8 cellular contexts compared by ENCODE assay signal in the genomic region with DNA sequence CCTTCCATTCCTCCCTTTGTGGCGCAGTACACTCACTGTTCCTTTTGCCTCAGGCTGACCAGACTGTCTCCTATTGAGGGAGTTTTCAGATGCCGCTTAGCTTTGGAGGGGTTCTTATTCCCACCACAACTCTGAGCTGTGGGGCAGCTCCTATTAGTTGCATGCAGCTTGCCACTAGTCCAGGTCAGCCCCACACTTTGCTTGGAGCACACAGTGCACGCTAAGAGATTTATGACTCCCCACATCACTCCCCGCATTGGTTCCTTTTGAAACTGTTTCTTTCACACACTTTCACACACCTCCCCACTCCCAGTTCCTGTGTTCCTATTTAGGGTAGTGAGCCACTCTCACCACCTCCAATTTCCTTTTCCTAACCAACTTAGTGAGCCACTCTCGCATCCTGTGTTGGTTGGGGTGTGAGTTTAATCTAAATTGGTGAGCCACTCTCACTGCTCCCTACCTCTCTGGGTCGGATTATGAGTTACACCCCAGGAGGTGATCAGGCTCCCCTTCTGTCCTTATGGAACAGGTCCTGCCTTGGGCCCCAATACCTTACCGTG. TPM values are rescaled to one million over a fixed set of nuclear protein-coding genes. Genes with fewer than 3 reads are reported as not detected.
DNase-seq lines count a peak whose midpoint lies in the region; ATAC-seq, FAIRE-seq and TF ChIP-seq lines count a peak whose summit lies in the region.

No MANE protein-coding gene starts in this region.

- H3K27me3 ChIP-seq in mesenchymal stem cell (ENCODE audit: control insufficient read depth in 1 of 2, insufficient read depth in 1 of 2, low read length in 2 of 2) = no peaks in the 10 kb centered on the region

- H3K36me3 ChIP-seq in OCI-LY7 (ENCODE audit: insufficient read depth, low read length) (no peaks in the 10 kb centered on the region), mesenchymal stem cell (ENCODE audit: control insufficient read depth in 1 of 2, insufficient read depth in 2 of 2, low read depth in 1 of 2, low read length in 2 of 2) (no peaks in the 10 kb centered on the region)

- WGBS in mesenchymal stem cell = 76% methylated on average over 6 of the region's 7 CpGs

- CTCF ChIA-PET in OCI-LY7 (lab: Charles Lee; ENCODE audit: unreplicated experiment) = no interaction called here

- H2BK12ac ChIP-seq in mesenchymal stem cell (ENCODE audit: low read length in 2 of 2) = no peak overlapping the region

- H3K79me1 ChIP-seq in mesenchymal stem cell (replicated peaks; ENCODE audit: low read length, poor library complexity, severe bottlenecking) = no peaks in the 10 kb centered on the region

- no peaks in the 10 kb centered on the region for H4K20me1 ChIP-seq in OCI-LY7 (ENCODE audit: insufficient read depth, low read length)

- peak overlapping the region; percentile 42 for H4K8ac ChIP-seq in mesenchymal stem cell (ENCODE audit: low read length)

- H2BK120ac ChIP-seq in mesenchymal stem cell (ENCODE audit: low read depth, low read length) = no peak overlapping the region

- peak overlapping the region; percentile 67 for H3K9ac ChIP-seq in mesenchymal stem cell (ENCODE audit: low read length)

- BruUV-seq in OCI-LY7 (replicated peaks; lab: Mats Ljungman, UMichigan) = no TSS peak

- peak overlapping the region; percentile 60; the same call in 1 of the 2 replicates for H2AFZ ChIP-seq in OCI-LY7 (ENCODE audit: low read length)
- H2AFZ ChIP-seq in mesenchymal stem cell (ENCODE audit: low read depth, low read length) = no peak overlapping the region

- H2BK15ac ChIP-seq in mesenchymal stem cell (ENCODE audit: low read depth, poor library complexity, severe bottlenecking) = no peak overlapping the region

- H3K4me2 ChIP-seq in OCI-LY7 (ENCODE audit: low read length) (peak overlapping the region; percentile 64), mesenchymal stem cell (ENCODE audit: low read length, poor library complexity, severe bottlenecking) (no peak overlapping the region)

- no peak overlapping the region for H3K23ac ChIP-seq in mesenchymal stem cell (ENCODE audit: low read length in 2 of 2)

- H3K27ac ChIP-seq in OCI-LY7 (ENCODE audit: low read depth, low read length, poor library complexity, severe bottlenecking) = no peak overlapping the region
- H3K27ac ChIP-seq in mesenchymal stem cell (ENCODE audit: low read length, poor library complexity, severe bottlenecking) = no peak overlapping the region
- H3K27ac ChIP-seq in substantia nigra (ENCODE audit: low read depth, low read length, poor library complexity, severe bottlenecking) = no peak overlapping the region

- POLR2A ChIA-PET in OCI-LY7 (lab: Charles Lee) = no interaction called here

- intact Hi-C loops in OCI-LY7 (cut with micrococcal nuclease; ENCODE audit: unreplicated experiment) = no loop called here

- ATAC-seq in GM18873 (IDR thresholded peaks at IDR 0.05; ENCODE audit: low FRiP score, unreplicated experiment) (peak; percentile 45), HG02798 (IDR thresholded peaks at IDR 0.05; ENCODE audit: poor library complexity, unreplicated experiment) (peak; percentile 56)

- no peak for TF ChIP-seq CTCF in OCI-LY7 (conservative IDR thresholded peaks at IDR 0.05; ENCODE audit: low read length)

- H4K91ac ChIP-seq in mesenchymal stem cell (ENCODE audit: low read length) = no peak overlapping the region

- H3K14ac ChIP-seq in mesenchymal stem cell (ENCODE audit: low read length in 2 of 2) = no peak overlapping the region

- H3K4me3 ChIP-seq in OCI-LY7 (ENCODE audit: low read depth, low read length, poor library complexity, severe bottlenecking) (no peak overlapping the region), mesenchymal stem cell (ENCODE audit: insufficient read depth in 1 of 2, low read depth in 1 of 2, low read length in 2 of 2) (peak overlapping the region in 1 of 2 experiments; percentile 69)

- no peak overlapping the region for H2BK5ac ChIP-seq in mesenchymal stem cell (ENCODE audit: low read depth, low read length, poor library complexity, severe bottlenecking)

- no peak for FAIRE-seq in HTR-8/SVneo (lab: Jason Lieb, UNC)

- no peak overlapping the region for H3K18ac ChIP-seq in mesenchymal stem cell (ENCODE audit: low read depth in 1 of 2, low read length in 2 of 2)

- H3K4ac ChIP-seq in mesenchymal stem cell (ENCODE audit: low read depth in 1 of 2, low read length in 2 of 2) = no peak overlapping the region

- H3K4me1 ChIP-seq in OCI-LY7 (ENCODE audit: insufficient read depth, low read length, poor library complexity, severe bottlenecking) (peaks cover 11% of the 10 kb centered on the region), mesenchymal stem cell (ENCODE audit: control insufficient read depth, insufficient read depth, low read depth, low read length) (peaks cover 5% of the 10 kb centered on the region)

- no peaks in the 10 kb centered on the region for H3K9me2 ChIP-seq in OCI-LY7 (ENCODE audit: insufficient read depth, low read length)

- DNase-seq in OCI-LY7 (ENCODE audit: low spot score) (no peak), mesenchymal stem cell (no peak), substantia nigra (lab: John Stamatoyannopoulos, UW) (no peak), DMS114 treated with DMSO at 0.1 percent for 48 hours (lab: John Stamatoyannopoulos, UW; ENCODE audit: unreplicated experiment) (no peak), HTR-8/SVneo (ENCODE audit: insufficient read length, low spot score) (no peak), GDM1 (lab: John Stamatoyannopoulos, UW) (no peak)

- H3K79me2 ChIP-seq in OCI-LY7 (ENCODE audit: insufficient read depth, low read depth, low read length) = no peaks in the 10 kb centered on the region

- H3K9me3 ChIP-seq in OCI-LY7 (ENCODE audit: low read length) (0 out of 2 replicates have a peak, but pooled peaks cover 5% of the 10 kb centered on the region), mesenchymal stem cell (ENCODE audit: control insufficient read depth, low read length) (peaks cover 15% of the 10 kb centered on the region)

- no peak overlapping the region for H2AK5ac ChIP-seq in mesenchymal stem cell (ENCODE audit: low read length, severe bottlenecking)

RNA-seq across cellular contexts. Expression of a gene that starts 10.4 kb away (rescaled TPM):
- 2.9 and 9.9 TPM in 2 replicates for total RNA-seq in OCI-LY7 (2014; rRNA removed; shearing (Covaris generic))
- total RNA-seq in OCI-LY7 (2022) = 6.4 and 7.9 TPM in 2 replicates
- 0.91 TPM for polyA plus RNA-seq in mesenchymal stem cell (2013, experiment 1 of 2)
- 0.88 TPM for polyA plus RNA-seq in mesenchymal stem cell (2013, experiment 2 of 2)

RNA-seq across cellular contexts. Expression of a gene that starts 21.4 kb away (rescaled TPM):
- not detected in 2 replicates for total RNA-seq in OCI-LY7 (2014; rRNA removed; shearing (Covaris generic))
- total RNA-seq in OCI-LY7 (2022) = not detected in 2 replicates
- polyA plus RNA-seq in mesenchymal stem cell (2013, experiment 1 of 2) = 1.3 TPM
- polyA plus RNA-seq in mesenchymal stem cell (2013, experiment 2 of 2) = 1.3 TPM

RNA-seq across cellular contexts. Expression of a gene that starts 52.9 kb away (rescaled TPM):
- not detected in 2 replicates for total RNA-seq in OCI-LY7 (2014; rRNA removed; shearing (Covaris generic))
- total RNA-seq in OCI-LY7 (2022) = not detected in 2 replicates
- polyA plus RNA-seq in mesenchymal stem cell (2013, experiment 1 of 2) = 24.7 TPM
- polyA plus RNA-seq in mesenchymal stem cell (2013, experiment 2 of 2) = 25.4 TPM
